16 cellular contexts compared by ENCODE assay signal in the genomic region with DNA sequence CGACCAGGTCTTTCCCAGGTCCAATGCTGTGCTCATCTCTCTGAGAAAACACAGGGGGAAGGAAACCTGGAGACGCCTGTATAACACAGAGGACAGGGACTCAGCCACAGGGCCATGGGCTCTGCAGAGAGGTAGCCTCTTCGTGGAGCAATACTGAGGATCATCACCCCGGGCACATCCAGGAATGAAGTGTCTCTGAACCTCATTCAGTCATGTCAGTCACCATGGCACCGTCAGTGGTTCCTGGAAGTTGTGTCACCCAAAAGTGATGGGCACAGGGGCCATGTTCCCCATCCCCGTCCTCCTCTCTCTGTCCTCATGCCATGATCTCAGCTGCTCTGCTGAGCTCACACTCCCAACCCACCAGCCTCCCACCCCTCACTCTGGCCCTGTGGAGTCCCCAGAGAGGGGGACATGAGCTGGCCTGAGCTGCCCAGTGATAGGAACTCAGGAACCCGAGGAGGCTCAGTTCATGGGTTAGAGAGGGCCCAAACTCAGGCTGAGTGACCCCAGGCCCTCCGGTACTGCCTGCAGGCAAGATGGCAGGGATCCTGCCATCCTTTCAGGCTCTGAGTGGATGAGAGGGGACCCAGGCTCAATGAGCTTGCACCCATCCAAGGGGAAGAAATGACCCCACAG. TPM values are rescaled to one million over a fixed set of nuclear protein-coding genes. Genes with fewer than 3 reads are reported as not detected.
DNase-seq lines count a peak whose midpoint lies in the region; ATAC-seq and TF ChIP-seq lines count a peak whose summit lies in the region.
"Had no signal": no experiment of that assay in that cellular context is flagged by ENCODE, and none has a peak within 500 bp of the region (broad histone marks: within the 10 kb centered on the region; RNA-seq: fewer than 3 reads in every experiment).

No MANE protein-coding gene starts in this region.

- no peak overlapping the region for H3K4me3 ChIP-seq in sigmoid colon
- no peak overlapping the region for H3K4me3 ChIP-seq in upper lobe of right lung
- H3K4me3 ChIP-seq: BLaER1 treated with 17β-estradiol and CSF1 and Interleukin-3, amounts not matched to agents 10 nM and 100 nM; GM23338; HAP-1 had no signal

- ATAC-seq in upper lobe of right lung (no peak), HG02588 (IDR thresholded peaks at IDR 0.05; ENCODE audit: unreplicated experiment) (no peak), HG03439 (IDR thresholded peaks at IDR 0.05; ENCODE audit: unreplicated experiment) (no peak)
- ATAC-seq: GM23338 had no signal

- CTCF ChIA-PET in RWPE1 (lab: Yijun Ruan, JAX) (no interaction called here), GM10248 (lab: Yijun Ruan, JAX) (interaction anchor here (1.1 to 1.2 kb wide), 2 partner anchors 20 to 30 kb away, joined by 3 to 5 read pairs; no protein-coding TSS in a partner anchor)

- POLR2A ChIA-PET in RWPE1 (lab: Yijun Ruan, JAX; ENCODE audit: low non-redundant PET) (no interaction called here), GM10248 (lab: Yijun Ruan, JAX) (no interaction called here)

- H3K27ac ChIP-seq in RWPE1 = peak overlapping the region; percentile 100
- H3K27ac ChIP-seq in sigmoid colon = no peak overlapping the region
- no peak overlapping the region for H3K27ac ChIP-seq in upper lobe of right lung
- H3K27ac ChIP-seq: BLaER1 treated with 17β-estradiol and CSF1 and Interleukin-3, amounts not matched to agents 10 nM and 100 nM; HL-60 had no signal

- H3K27me3 ChIP-seq in sigmoid colon = no peaks in the 10 kb centered on the region
- no peaks in the 10 kb centered on the region for H3K27me3 ChIP-seq in upper lobe of right lung

- H3K9me3 ChIP-seq in sigmoid colon (no peaks in the 10 kb centered on the region), upper lobe of right lung (no peaks in the 10 kb centered on the region)
- H3K9me3 ChIP-seq: BLaER1 treated with 17β-estradiol and CSF1 and Interleukin-3, amounts not matched to agents 10 nM and 100 nM; HAP-1 had no signal

- TF ChIP-seq CTCF in RWPE1 (conservative IDR thresholded peaks at IDR 0.05; ENCODE audit: low read depth) = no peak
- TF ChIP-seq CTCF in sigmoid colon (IDR thresholded peaks at IDR 0.05) = no peak
- TF ChIP-seq CTCF in upper lobe of right lung (IDR thresholded peaks at IDR 0.05) = no peak
- no peak for TF ChIP-seq CTCF in GM10248 (IDR thresholded peaks at IDR 0.05; ENCODE audit: control extremely low read depth, extremely low read depth, low read depth, missing control alignments)

- intact Hi-C loops in sigmoid colon (cut with DNase I) (no loop called here), upper lobe of right lung (cut with DNase I) (no loop called here)

- TF ChIP-seq POLR2A in sigmoid colon (IDR thresholded peaks at IDR 0.05) = no peak

- 88 to 92% methylated on average over 8 of the region's 8 CpGs for WGBS in sigmoid colon, 2 donors

- TF ChIP-seq EP300 in sigmoid colon (IDR thresholded peaks at IDR 0.05) = no peak

- H3K36me3 ChIP-seq in sigmoid colon = peaks cover 0 to 8% (median 2%) of the 10 kb centered on the region in 4 donors
- H3K36me3 ChIP-seq in upper lobe of right lung = no peaks in the 10 kb centered on the region
- H3K36me3 ChIP-seq: BLaER1 treated with 17β-estradiol and CSF1 and Interleukin-3, amounts not matched to agents 10 nM and 100 nM; HAP-1 had no signal

- peaks cover 0 to 30% (median 20%) of the 10 kb centered on the region in 4 donors for H3K4me1 ChIP-seq in sigmoid colon
- peaks cover 9% of the 10 kb centered on the region for H3K4me1 ChIP-seq in upper lobe of right lung
- H3K4me1 ChIP-seq: HAP-1 had no signal

- DNase-seq in RWPE1 (ENCODE audit: low spot score) = no peak
- peak; percentile 3 for DNase-seq in epidermal melanocyte (ENCODE audit: insufficient read length, low spot score)
- DNase-seq in sigmoid colon = peak; percentile 58
- DNase-seq in upper lobe of right lung = peak; percentile 26
- no peak for DNase-seq in GM10248 (ENCODE audit: extremely low spot score)
- DNase-seq: 8988T; Calu3; CD4-positive, CD25-positive, alpha-beta regulatory T cell; DMS 273 treated with DMSO at 0.1 percent for 48 hours; DMS79 had no signal

RNA-seq across cellular contexts. Expression of gene PITPNM3, which starts 53.4 kb away (rescaled TPM):
- total RNA-seq in sigmoid colon = 10 to 100 TPM in 1 of 4 donors, 1 to 10 TPM in 3; 4.3 to 13.6 (median 8.0) TPM
- 1 to 10 TPM; 3.6 to 5.7 (median 4.6) TPM for polyA plus RNA-seq in sigmoid colon
- total RNA-seq in upper lobe of right lung = 15.6 TPM

RNA-seq across cellular contexts. Expression of gene PIMREG, which starts 58.7 kb away (rescaled TPM):
- total RNA-seq in sigmoid colon (not detected), upper lobe of right lung (0.26 TPM)
- polyA plus RNA-seq in sigmoid colon = 1 to 10 TPM in 2 of 3 donors, not detected in 1; 2.5 to 7.8 TPM
- total RNA-seq: CD4-positive, CD25-positive, alpha-beta regulatory T cell had no signal

Comparison
In these comparisons a context has a peak if more than half of its experiments do, and no peak if none do; other contexts are left out.
1. DNase-seq: peak in epidermal melanocyte (single experiment), sigmoid colon (single experiment) and upper lobe of right lung (single experiment); none in RWPE1 (single experiment) and GM10248 (single experiment).